1 cellular context compared by ENCODE assay signal in the genomic region with DNA sequence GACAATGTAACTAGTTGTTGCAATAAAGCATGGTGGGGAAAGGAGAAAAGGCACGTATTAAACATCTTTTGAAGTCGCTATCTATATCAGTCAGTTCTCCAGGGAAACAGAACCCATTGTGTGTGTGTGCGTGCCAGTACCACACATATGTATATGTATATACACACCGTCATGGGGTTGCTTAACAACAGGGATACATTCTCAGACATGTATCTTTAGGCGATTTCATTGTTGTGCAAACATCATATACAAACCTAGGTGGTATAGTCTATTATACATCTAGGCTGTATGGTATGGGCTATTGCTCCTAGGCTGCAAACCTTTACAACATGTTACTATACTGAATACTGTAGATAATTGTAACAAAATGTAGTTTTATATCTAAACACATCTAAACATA.
TF ChIP-seq lines count a peak whose summit lies in the region.

No MANE protein-coding gene starts in this region.

TF ChIP-seq in H1, 55 proteins besides CTCF, POLR2A, EP300 and RAD21:
- TF ChIP-seq ASH2L (IDR thresholded peaks at IDR 0.05; ENCODE audit: low read length): no peak
- TF ChIP-seq KDM4A (IDR thresholded peaks at IDR 0.05; ENCODE audit: low read depth, low read length, severe bottlenecking): no peak
- TF ChIP-seq, protein P1, sequence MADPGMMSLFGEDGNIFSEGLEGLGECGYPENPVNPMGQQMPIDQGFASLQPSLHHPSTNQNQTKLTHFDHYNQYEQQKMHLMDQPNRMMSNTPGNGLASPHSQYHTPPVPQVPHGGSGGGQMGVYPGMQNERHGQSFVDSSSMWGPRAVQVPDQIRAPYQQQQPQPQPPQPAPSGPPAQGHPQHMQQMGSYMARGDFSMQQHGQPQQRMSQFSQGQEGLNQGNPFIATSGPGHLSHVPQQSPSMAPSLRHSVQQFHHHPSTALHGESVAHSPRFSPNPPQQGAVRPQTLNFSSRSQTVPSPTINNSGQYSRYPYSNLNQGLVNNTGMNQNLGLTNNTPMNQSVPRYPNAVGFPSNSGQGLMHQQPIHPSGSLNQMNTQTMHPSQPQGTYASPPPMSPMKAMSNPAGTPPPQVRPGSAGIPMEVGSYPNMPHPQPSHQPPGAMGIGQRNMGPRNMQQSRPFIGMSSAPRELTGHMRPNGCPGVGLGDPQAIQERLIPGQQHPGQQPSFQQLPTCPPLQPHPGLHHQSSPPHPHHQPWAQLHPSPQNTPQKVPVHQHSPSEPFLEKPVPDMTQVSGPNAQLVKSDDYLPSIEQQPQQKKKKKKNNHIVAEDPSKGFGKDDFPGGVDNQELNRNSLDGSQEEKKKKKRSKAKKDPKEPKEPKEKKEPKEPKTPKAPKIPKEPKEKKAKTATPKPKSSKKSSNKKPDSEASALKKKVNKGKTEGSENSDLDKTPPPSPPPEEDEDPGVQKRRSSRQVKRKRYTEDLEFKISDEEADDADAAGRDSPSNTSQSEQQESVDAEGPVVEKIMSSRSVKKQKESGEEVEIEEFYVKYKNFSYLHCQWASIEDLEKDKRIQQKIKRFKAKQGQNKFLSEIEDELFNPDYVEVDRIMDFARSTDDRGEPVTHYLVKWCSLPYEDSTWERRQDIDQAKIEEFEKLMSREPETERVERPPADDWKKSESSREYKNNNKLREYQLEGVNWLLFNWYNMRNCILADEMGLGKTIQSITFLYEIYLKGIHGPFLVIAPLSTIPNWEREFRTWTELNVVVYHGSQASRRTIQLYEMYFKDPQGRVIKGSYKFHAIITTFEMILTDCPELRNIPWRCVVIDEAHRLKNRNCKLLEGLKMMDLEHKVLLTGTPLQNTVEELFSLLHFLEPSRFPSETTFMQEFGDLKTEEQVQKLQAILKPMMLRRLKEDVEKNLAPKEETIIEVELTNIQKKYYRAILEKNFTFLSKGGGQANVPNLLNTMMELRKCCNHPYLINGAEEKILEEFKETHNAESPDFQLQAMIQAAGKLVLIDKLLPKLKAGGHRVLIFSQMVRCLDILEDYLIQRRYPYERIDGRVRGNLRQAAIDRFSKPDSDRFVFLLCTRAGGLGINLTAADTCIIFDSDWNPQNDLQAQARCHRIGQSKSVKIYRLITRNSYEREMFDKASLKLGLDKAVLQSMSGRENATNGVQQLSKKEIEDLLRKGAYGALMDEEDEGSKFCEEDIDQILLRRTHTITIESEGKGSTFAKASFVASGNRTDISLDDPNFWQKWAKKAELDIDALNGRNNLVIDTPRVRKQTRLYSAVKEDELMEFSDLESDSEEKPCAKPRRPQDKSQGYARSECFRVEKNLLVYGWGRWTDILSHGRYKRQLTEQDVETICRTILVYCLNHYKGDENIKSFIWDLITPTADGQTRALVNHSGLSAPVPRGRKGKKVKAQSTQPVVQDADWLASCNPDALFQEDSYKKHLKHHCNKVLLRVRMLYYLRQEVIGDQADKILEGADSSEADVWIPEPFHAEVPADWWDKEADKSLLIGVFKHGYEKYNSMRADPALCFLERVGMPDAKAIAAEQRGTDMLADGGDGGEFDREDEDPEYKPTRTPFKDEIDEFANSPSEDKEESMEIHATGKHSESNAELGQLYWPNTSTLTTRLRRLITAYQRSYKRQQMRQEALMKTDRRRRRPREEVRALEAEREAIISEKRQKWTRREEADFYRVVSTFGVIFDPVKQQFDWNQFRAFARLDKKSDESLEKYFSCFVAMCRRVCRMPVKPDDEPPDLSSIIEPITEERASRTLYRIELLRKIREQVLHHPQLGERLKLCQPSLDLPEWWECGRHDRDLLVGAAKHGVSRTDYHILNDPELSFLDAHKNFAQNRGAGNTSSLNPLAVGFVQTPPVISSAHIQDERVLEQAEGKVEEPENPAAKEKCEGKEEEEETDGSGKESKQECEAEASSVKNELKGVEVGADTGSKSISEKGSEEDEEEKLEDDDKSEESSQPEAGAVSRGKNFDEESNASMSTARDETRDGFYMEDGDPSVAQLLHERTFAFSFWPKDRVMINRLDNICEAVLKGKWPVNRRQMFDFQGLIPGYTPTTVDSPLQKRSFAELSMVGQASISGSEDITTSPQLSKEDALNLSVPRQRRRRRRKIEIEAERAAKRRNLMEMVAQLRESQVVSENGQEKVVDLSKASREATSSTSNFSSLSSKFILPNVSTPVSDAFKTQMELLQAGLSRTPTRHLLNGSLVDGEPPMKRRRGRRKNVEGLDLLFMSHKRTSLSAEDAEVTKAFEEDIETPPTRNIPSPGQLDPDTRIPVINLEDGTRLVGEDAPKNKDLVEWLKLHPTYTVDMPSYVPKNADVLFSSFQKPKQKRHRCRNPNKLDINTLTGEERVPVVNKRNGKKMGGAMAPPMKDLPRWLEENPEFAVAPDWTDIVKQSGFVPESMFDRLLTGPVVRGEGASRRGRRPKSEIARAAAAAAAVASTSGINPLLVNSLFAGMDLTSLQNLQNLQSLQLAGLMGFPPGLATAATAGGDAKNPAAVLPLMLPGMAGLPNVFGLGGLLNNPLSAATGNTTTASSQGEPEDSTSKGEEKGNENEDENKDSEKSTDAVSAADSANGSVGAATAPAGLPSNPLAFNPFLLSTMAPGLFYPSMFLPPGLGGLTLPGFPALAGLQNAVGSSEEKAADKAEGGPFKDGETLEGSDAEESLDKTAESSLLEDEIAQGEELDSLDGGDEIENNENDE (IDR thresholded peaks at IDR 0.05; ENCODE audit: insufficient replicate concordance, low read length): no peak
- no peak for TF ChIP-seq TAF1 (IDR thresholded peaks at IDR 0.05; ENCODE audit: low read depth, low read length)
- TF ChIP-seq NRF1 (IDR thresholded peaks at IDR 0.05; ENCODE audit: low read depth, low read length): no peak
- no peak for TF ChIP-seq RFX5 (IDR thresholded peaks at IDR 0.05; ENCODE audit: borderline replicate concordance, low read depth, low read length)
- no peak for TF ChIP-seq RXRA (IDR thresholded peaks at IDR 0.05; ENCODE audit: insufficient read depth, low read depth, low read length)
- no peak for TF ChIP-seq CREB1 (IDR thresholded peaks at IDR 0.05)
- TF ChIP-seq TEAD4 (IDR thresholded peaks at IDR 0.05; ENCODE audit: low read depth, low read length): no peak
- TF ChIP-seq CHD1 (IDR thresholded peaks at IDR 0.05; ENCODE audit: low read depth, low read length): no peak
- no peak for TF ChIP-seq CBX5 (IDR thresholded peaks at IDR 0.05; ENCODE audit: low read depth, low read length)
- TF ChIP-seq BACH1 (IDR thresholded peaks at IDR 0.05; ENCODE audit: low read length): no peak
- TF ChIP-seq POLR2AphosphoS5 (IDR thresholded peaks at IDR 0.05; ENCODE audit: low read depth, low read length): no peak
- TF ChIP-seq SIRT6 (IDR thresholded peaks at IDR 0.05; ENCODE audit: low read length): no peak
